In the genomic region with DNA sequence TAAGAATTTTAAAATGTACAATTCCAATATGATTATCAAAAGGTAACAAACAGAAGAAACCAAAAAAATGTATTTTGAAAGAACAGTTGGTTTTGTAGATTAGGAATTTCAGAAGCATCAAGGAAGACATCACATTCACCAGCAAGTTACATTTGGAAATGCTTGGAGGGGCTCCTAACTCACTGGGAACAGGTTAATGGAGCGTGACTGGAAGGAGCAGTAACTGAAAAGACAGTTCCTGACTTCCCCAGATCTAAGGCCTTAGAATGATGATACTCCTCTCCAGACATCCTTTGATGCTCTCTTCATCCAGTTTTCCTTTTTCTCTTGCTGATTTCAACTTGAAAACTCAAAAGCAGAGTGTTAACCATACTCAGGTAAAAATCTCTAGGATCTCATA, we compare ENCODE assay signal across 30 cellular contexts.
"Had no signal": no experiment of that assay in that cellular context is flagged by ENCODE, and none has a peak within 500 bp of the region (broad histone marks: within the 10 kb centered on the region; RNA-seq: fewer than 3 reads in every experiment).

No MANE protein-coding gene starts in this region.

- H3K27me3 Mint-ChIP-seq: activated CD8-positive, alpha-beta T cell treated with anti-CD3 and anti-CD28 coated beads for 36 hours; activated naive CD4-positive, alpha-beta T cell treated with anti-CD3 and anti-CD28 coated beads, Interleukin-2, amount 50 U/mL, for 24 hours had no signal

- H3K27ac Mint-ChIP-seq: activated CD8-positive, alpha-beta T cell treated with anti-CD3 and anti-CD28 coated beads for 36 hours; activated naive CD4-positive, alpha-beta T cell treated with anti-CD3 and anti-CD28 coated beads for 36 hours; activated naive CD4-positive, alpha-beta T cell treated with anti-CD3 and anti-CD28 coated beads, Interleukin-2, amount 50 U/mL, for 24 hours; activated naive CD8-positive, alpha-beta T cell treated with anti-CD3 and anti-CD28 coated beads for 36 hours; activated naive CD8-positive, alpha-beta T cell treated with anti-CD3 and anti-CD28 coated beads, Interleukin-2, amount 50 U/mL, for 24 hours; activated T-helper 1 cell treated with anti-CD3 and anti-CD28 coated beads, Interleukin-12 subunit alpha, Interleukin-12 subunit beta, Interleukin-2, Interleukin-4 antibody, amounts not matched to agents 30 ng/mL and 10 ng/mL and 1 ng/mL, durations not matched to agents 14 hours and 24 hours and 36 hours; activated T-helper 2 cell treated with anti-CD3 and anti-CD28 coated beads, Interferon-gamma antibody, Interleukin-2, Interleukin-4, amounts not matched to agents 10 μg/mL and 5 μg/mL and 100 μg/mL, durations not matched to agents 14 hours and 24 hours and 36 hours; effector memory CD8-positive, alpha-beta T cell; WTC11 had no signal

- ATAC-seq: activated CD8-positive, alpha-beta T cell treated with anti-CD3 and anti-CD28 coated beads for 36 hours; activated naive CD8-positive, alpha-beta T cell treated with anti-CD3 and anti-CD28 coated beads, Interleukin-2, amount 50 U/mL, for 24 hours; activated T-cell treated with anti-CD3 and anti-CD28 coated beads, Interleukin-2, amount 50 U/mL, for 4 hours; body of pancreas; effector memory CD8-positive, alpha-beta T cell; foreskin keratinocyte; gastrocnemius medialis; heart left ventricle; WTC11 had no signal

- H3K36me3 Mint-ChIP-seq: activated naive CD4-positive, alpha-beta T cell treated with anti-CD3 and anti-CD28 coated beads, Interleukin-2, amount 50 U/mL, for 24 hours; activated naive CD8-positive, alpha-beta T cell treated with anti-CD3 and anti-CD28 coated beads for 36 hours; WTC11 had no signal

- H3K4me3 Mint-ChIP-seq: activated CD8-positive, alpha-beta T cell treated with anti-CD3 and anti-CD28 coated beads for 36 hours; activated naive CD4-positive, alpha-beta T cell treated with anti-CD3 and anti-CD28 coated beads for 36 hours; activated naive CD4-positive, alpha-beta T cell treated with anti-CD3 and anti-CD28 coated beads, Interleukin-2, amount 50 U/mL, for 24 hours; activated naive CD8-positive, alpha-beta T cell treated with anti-CD3 and anti-CD28 coated beads for 36 hours; activated naive CD8-positive, alpha-beta T cell treated with anti-CD3 and anti-CD28 coated beads, Interleukin-2, amount 50 U/mL, for 24 hours; activated T-cell treated with anti-CD3 and anti-CD28 coated beads, Interleukin-2, amount 50 U/mL, for 4 hours; activated T-helper 1 cell treated with anti-CD3 and anti-CD28 coated beads, Interleukin-12 subunit alpha, Interleukin-12 subunit beta, Interleukin-2, Interleukin-4 antibody, amounts not matched to agents 30 ng/mL and 10 ng/mL and 1 ng/mL, durations not matched to agents 14 hours and 24 hours and 36 hours; effector memory CD8-positive, alpha-beta T cell; WTC11 had no signal

- DNase-seq: activated CD4-positive, alpha-beta T cell treated with anti-CD3 and anti-CD28 coated beads for 1 hour; activated CD4-positive, alpha-beta T cell treated with anti-CD3 and anti-CD28 coated beads for 48 hours; activated CD4-positive, alpha-beta T cell treated with anti-CD3 and anti-CD28 coated beads, Interleukin-2, amount 50 U/mL, for 1 hour; activated CD4-positive, alpha-beta T cell treated with anti-CD3 and anti-CD28 coated beads, Interleukin-2, amount 50 U/mL, for 48 hours; activated CD8-positive, alpha-beta memory T cell treated with anti-CD3 and anti-CD28 coated beads for 24 hours; activated CD8-positive, alpha-beta T cell treated with anti-CD3 and anti-CD28 coated beads for 36 hours; activated effector memory CD4-positive, alpha-beta T cell treated with anti-CD3 and anti-CD28 coated beads, Interleukin-2, amount 50 U/mL, for 16 hours; activated naive CD4-positive, alpha-beta T cell treated with anti-CD3 and anti-CD28 coated beads for 36 hours; activated naive CD8-positive, alpha-beta T cell treated with anti-CD3 and anti-CD28 coated beads for 36 hours; activated naive CD8-positive, alpha-beta T cell treated with anti-CD3 and anti-CD28 coated beads, Interleukin-2, amount 50 U/mL, for 24 hours; activated T-cell treated with anti-CD3 and anti-CD28 coated beads, Interleukin-2, amount 50 U/mL, for 4 hours; adrenal gland; amygdala; aorta; body of pancreas; caudate nucleus; cortex of kidney; dermis blood vessel endothelial cell; effector CD4-positive, alpha-beta T cell; effector memory CD8-positive, alpha-beta T cell; erythroblast; foreskin keratinocyte; gastrocnemius medialis; glutamatergic neuron; heart left ventricle; T-helper 2 cell had no signal

- H3K4me1 Mint-ChIP-seq: activated naive CD8-positive, alpha-beta T cell treated with anti-CD3 and anti-CD28 coated beads for 36 hours; WTC11 had no signal

- H3K9me3 Mint-ChIP-seq: activated CD8-positive, alpha-beta T cell treated with anti-CD3 and anti-CD28 coated beads for 36 hours; activated naive CD4-positive, alpha-beta T cell treated with anti-CD3 and anti-CD28 coated beads for 36 hours; activated naive CD4-positive, alpha-beta T cell treated with anti-CD3 and anti-CD28 coated beads, Interleukin-2, amount 50 U/mL, for 24 hours; activated naive CD8-positive, alpha-beta T cell treated with anti-CD3 and anti-CD28 coated beads for 36 hours; activated naive CD8-positive, alpha-beta T cell treated with anti-CD3 and anti-CD28 coated beads, Interleukin-2, amount 50 U/mL, for 24 hours; activated T-cell treated with anti-CD3 and anti-CD28 coated beads, Interleukin-2, amount 50 U/mL, for 4 hours; activated T-helper 1 cell treated with anti-CD3 and anti-CD28 coated beads, Interleukin-12 subunit alpha, Interleukin-12 subunit beta, Interleukin-2, Interleukin-4 antibody, amounts not matched to agents 30 ng/mL and 10 ng/mL and 1 ng/mL, durations not matched to agents 14 hours and 24 hours and 36 hours; activated T-helper 2 cell treated with anti-CD3 and anti-CD28 coated beads, Interferon-gamma antibody, Interleukin-2, Interleukin-4, amounts not matched to agents 10 μg/mL and 5 μg/mL and 100 μg/mL, durations not matched to agents 14 hours and 24 hours and 36 hours; effector memory CD8-positive, alpha-beta T cell; WTC11 had no signal
